12 cellular contexts compared by ENCODE assay signal in the genomic region with DNA sequence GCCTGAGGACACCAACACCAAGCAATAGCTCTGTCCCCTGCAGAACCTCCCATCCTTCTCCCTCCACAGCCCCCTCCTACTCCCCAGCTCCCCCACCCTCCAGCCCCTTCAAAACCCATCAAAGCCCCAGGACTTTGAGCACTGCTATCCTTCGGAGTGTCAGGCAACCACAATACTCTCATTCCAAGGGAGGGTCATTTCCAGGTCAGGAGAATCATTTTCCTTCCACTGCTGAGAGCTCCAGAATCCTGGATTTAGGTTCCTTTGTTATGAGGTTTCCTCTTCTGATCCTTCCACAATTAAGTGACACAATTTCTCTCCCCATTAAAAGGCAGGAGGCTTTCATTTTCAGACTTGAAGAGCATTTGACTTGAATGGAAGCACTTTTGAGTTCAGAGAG. TPM values are rescaled to one million over a fixed set of nuclear protein-coding genes. Genes with fewer than 3 reads are reported as not detected.
DNase-seq lines count a peak whose midpoint lies in the region; ATAC-seq, FAIRE-seq and TF ChIP-seq lines count a peak whose summit lies in the region.
"Had no signal": no experiment of that assay in that cellular context is flagged by ENCODE, and none has a peak within 500 bp of the region (broad histone marks: within the 10 kb centered on the region; RNA-seq: fewer than 3 reads in every experiment).

No MANE protein-coding gene starts in this region.

- H3K36me3 Mint-ChIP-seq in activated CD8-positive, alpha-beta memory T cell treated with anti-CD3 and anti-CD28 coated beads, Interleukin-2, amount 10 ng/mL, durations not matched to agents 7 days and 5 days, result peaks cover 7% of the 10 kb centered on the region
- H3K36me3 Mint-ChIP-seq in stimulated activated memory B cell treated with anti-CD40 and anti-IgM and Interleukin-4, amounts not matched to agents 10 μg/mL and 1 μg/mL and 100 μg/mL, for 72 hours, result no peaks in the 10 kb centered on the region

- FAIRE-seq in HepG2 (lab: Jason Lieb, UNC) (no peak), GM12892 (lab: Jason Lieb, UNC) (no peak)

- no peaks in the 10 kb centered on the region for H3K4me1 ChIP-seq in HepG2 (ENCODE audit: insufficient read depth, low read length)

- H3K4me2 ChIP-seq in HepG2 (ENCODE audit: low read depth, low read length), result no peak overlapping the region

- no peak for ATAC-seq in activated CD8-positive, alpha-beta memory T cell treated with anti-CD3 and anti-CD28 coated beads, Interleukin-2, amount 10 ng/mL, durations not matched to agents 7 days and 5 days
- ATAC-seq in stimulated activated memory B cell treated with anti-CD40 and anti-IgM and Interleukin-4, amounts not matched to agents 10 μg/mL and 1 μg/mL and 100 μg/mL, for 72 hours, result no peak
- ATAC-seq in HepG2, result no peak

- TF ChIP-seq EP300 in HepG2 (IDR thresholded peaks at IDR 0.05; ENCODE audit: low read depth in 2 of 2, low read length in 2 of 2) (no peak), HepG2 (CRISPR knock-in tag; IDR thresholded peaks at IDR 0.05; ENCODE audit: borderline replicate concordance) (no peak)

- no TSS peak for BruUV-seq in HepG2 (replicated peaks; lab: Mats Ljungman, UMichigan)

- no peaks in the 10 kb centered on the region for H3K36me3 ChIP-seq in HepG2 (replicated peaks in 1 of 2; ENCODE audit: control insufficient read depth in 1 of 2, insufficient read depth in 2 of 2, low read length in 2 of 2)

- H3K27ac ChIP-seq in HepG2 (ENCODE audit: extremely low read length, insufficient read depth, low read length), result no peak overlapping the region

- intact Hi-C loops in HepG2 (cut with micrococcal nuclease; ENCODE audit: unreplicated experiment), result no loop called here

- DNase-seq in activated CD8-positive, alpha-beta memory T cell treated with anti-CD3 and anti-CD28 coated beads, Interleukin-2, amount 10 ng/mL, durations not matched to agents 7 days and 5 days, result no peak
- no peak for DNase-seq in activated CD8-positive, alpha-beta memory T cell treated with anti-CD3 and anti-CD28 coated beads, Interleukin-2, amount 50 U/mL, for 4 hours
- DNase-seq in SW480 (ENCODE audit: low spot score) (peak; percentile 14), fibroblast of villous mesenchyme (ENCODE audit: low read depth) (peak; percentile 3), HepG2 (ENCODE audit: low spot score) (no peak), GM12892 (ENCODE audit: insufficient read length) (no peak), NCI-H2081 (lab: John Stamatoyannopoulos, UW) (no peak)
- DNase-seq: activated gamma-delta T cell, NCI-H510A, SW 1271 had no signal

- peak overlapping the region; percentile 63 for H3K4me3 Mint-ChIP-seq in activated CD8-positive, alpha-beta memory T cell treated with anti-CD3 and anti-CD28 coated beads, Interleukin-2, amount 10 ng/mL, durations not matched to agents 7 days and 5 days
- H3K4me3 Mint-ChIP-seq in stimulated activated memory B cell treated with anti-CD40 and anti-IgM and Interleukin-4, amounts not matched to agents 10 μg/mL and 1 μg/mL and 100 μg/mL, for 72 hours, result peak overlapping the region; percentile 43

- TF ChIP-seq POLR2A in HepG2 (IDR thresholded peaks at IDR 0.05; ENCODE audit: insufficient read depth in 1 of 2, low read depth in 2 of 2, low read length in 2 of 2), result no peak
- no peak for TF ChIP-seq POLR2A in GM12892 (IDR thresholded peaks at IDR 0.05; ENCODE audit: low read depth, low read length)

- no peak overlapping the region for H2AFZ ChIP-seq in HepG2 (ENCODE audit: low read length)

- TF ChIP-seq CTCF in fibroblast of villous mesenchyme (IDR thresholded peaks at IDR 0.05; ENCODE audit: insufficient read depth, low read depth, low read length), result no peak
- TF ChIP-seq CTCF in HepG2 (CRISPR knock-in tag; IDR thresholded peaks at IDR 0.05), result no peak

- POLR2A ChIA-PET in HepG2 (lab: Yijun Ruan, JAX), result no interaction called here

- peaks cover 36% of the 10 kb centered on the region for H3K4me1 Mint-ChIP-seq in activated CD8-positive, alpha-beta memory T cell treated with anti-CD3 and anti-CD28 coated beads, Interleukin-2, amount 10 ng/mL, durations not matched to agents 7 days and 5 days
- H3K4me1 Mint-ChIP-seq in stimulated activated memory B cell treated with anti-CD40 and anti-IgM and Interleukin-4, amounts not matched to agents 10 μg/mL and 1 μg/mL and 100 μg/mL, for 72 hours, result peaks cover 14% of the 10 kb centered on the region

- no peaks in the 10 kb centered on the region; a peak in 1 of 5 replicates for H3K27me3 ChIP-seq in HepG2 (ENCODE audit: control insufficient read depth in 1 of 2, insufficient read depth in 2 of 2, low read length in 2 of 2)

- 5% methylated on average over 1 of the region's 1 CpG for WGBS in HepG2 (ENCODE audit: low lambda C conversion rate)

- peak overlapping the region; percentile 53 for H3K27ac Mint-ChIP-seq in activated CD8-positive, alpha-beta memory T cell treated with anti-CD3 and anti-CD28 coated beads, Interleukin-2, amount 10 ng/mL, durations not matched to agents 7 days and 5 days
- peak overlapping the region; percentile 18 for H3K27ac Mint-ChIP-seq in stimulated activated memory B cell treated with anti-CD40 and anti-IgM and Interleukin-4, amounts not matched to agents 10 μg/mL and 1 μg/mL and 100 μg/mL, for 72 hours

- no peaks in the 10 kb centered on the region for H3K79me2 ChIP-seq in HepG2 (ENCODE audit: insufficient read depth, low read length)

- no peaks in the 10 kb centered on the region for H3K9me3 ChIP-seq in HepG2 (ENCODE audit: low read length)

- H3K4me3 ChIP-seq in fibroblast of villous mesenchyme (ENCODE audit: low read depth, low read length) (no peak overlapping the region), HepG2 (replicated peaks in 1 of 3; ENCODE audit: insufficient read depth in 1 of 3, low read depth in 2 of 3, low read length in 3 of 3) (no peak overlapping the region)

- TF ChIP-seq RAD21 in HepG2 (CRISPR knock-in tag; IDR thresholded peaks at IDR 0.05), result no peak

- H3K9me3 Mint-ChIP-seq in activated CD8-positive, alpha-beta memory T cell treated with anti-CD3 and anti-CD28 coated beads, Interleukin-2, amount 10 ng/mL, durations not matched to agents 7 days and 5 days (ENCODE audit: low read depth), result peaks cover 4% of the 10 kb centered on the region
- peaks cover 4% of the 10 kb centered on the region for H3K9me3 Mint-ChIP-seq in stimulated activated memory B cell treated with anti-CD40 and anti-IgM and Interleukin-4, amounts not matched to agents 10 μg/mL and 1 μg/mL and 100 μg/mL, for 72 hours

- no peak overlapping the region for H3K9ac ChIP-seq in HepG2 (ENCODE audit: insufficient read depth, low read depth, low read length)

- H4K20me1 ChIP-seq in HepG2 (ENCODE audit: insufficient read depth, low read length), result no peaks in the 10 kb centered on the region

- in situ Hi-C loops in HepG2 (cut with HindIII; ENCODE audit: extremely low pct_ligation_motif_present, low pct_unique_long_range_greater_than_20kb), result no loop called here

- H3K27me3 Mint-ChIP-seq in activated CD8-positive, alpha-beta memory T cell treated with anti-CD3 and anti-CD28 coated beads, Interleukin-2, amount 10 ng/mL, durations not matched to agents 7 days and 5 days, result peaks cover 3% of the 10 kb centered on the region
- H3K27me3 Mint-ChIP-seq in stimulated activated memory B cell treated with anti-CD40 and anti-IgM and Interleukin-4, amounts not matched to agents 10 μg/mL and 1 μg/mL and 100 μg/mL, for 72 hours, result peaks cover 33% of the 10 kb centered on the region

- CTCF ChIA-PET in activated CD8-positive, alpha-beta memory T cell treated with anti-CD3 and anti-CD28 coated beads, Interleukin-2, amount 10 ng/mL, durations not matched to agents 7 days and 5 days (lab: Charles Lee), result interaction anchor here (1.3 kb wide), 1 partner anchor 519 kb away, joined by 3 read pairs; no protein-coding TSS in a partner anchor
- CTCF ChIA-PET in HepG2 (lab: Yijun Ruan, JAX; ENCODE audit: low intra/inter-chr PET ratio, low total read pairs), result no interaction called here

TF ChIP-seq in HepG2, 621 proteins besides CTCF, POLR2A, EP300 and RAD21 (continues in another document):
- TF ChIP-seq RBM39 (IDR thresholded peaks at IDR 0.05; ENCODE audit: low read depth, low read length, poor library complexity, severe bottlenecking), result no peak

RNA-seq across cellular contexts. Expression of gene SPP2, which starts 24.4 kb away (rescaled TPM):
- not detected for total RNA-seq in activated CD8-positive, alpha-beta memory T cell treated with anti-CD3 and anti-CD28 coated beads, Interleukin-2, amount 10 ng/mL, durations not matched to agents 7 days and 5 days
- total RNA-seq in fibroblast of villous mesenchyme (not detected in 2 replicates), HepG2 (2016; rRNA removed; fragmentation: Illumina TruSeq; extraction: Trizol) (not detected in 2 replicates)
- total RNA-seq in HepG2 (2016; cell fraction: cytosol; rRNA removed; fragmentation: Illumina TruSeq; extraction: Trizol; ENCODE audit: low read depth), result not detected in 2 replicates
- total RNA-seq in HepG2 (2016; cell fraction: insoluble cytoplasmic fraction; rRNA removed; fragmentation: Illumina TruSeq; extraction: Trizol), result not detected in 2 replicates
- not detected in 2 replicates for total RNA-seq in HepG2 (2016; cell fraction: membrane; rRNA removed; fragmentation: Illumina TruSeq; extraction: Trizol)
- not detected in 2 replicates for total RNA-seq in HepG2 (2016; cell fraction: nucleus; rRNA removed; fragmentation: Illumina TruSeq; extraction: Trizol)
- not detected in 2 replicates for polyA plus RNA-seq in HepG2 (2011; rRNA removed)
- not detected in 2 replicates for polyA plus RNA-seq in HepG2 (2011; cell fraction: cytosol; rRNA removed)
- not detected in 2 replicates for polyA plus RNA-seq in HepG2 (2011; cell fraction: nucleus; rRNA removed)
- polyA plus RNA-seq in HepG2 (2012), result not detected in 2 replicates
- polyA plus RNA-seq in HepG2 (2016; cell fraction: cytosol; fragmentation: Illumina TruSeq; extraction: Trizol; ENCODE audit: low read depth), result not detected in 2 replicates
- polyA plus RNA-seq in HepG2 (2016; cell fraction: insoluble cytoplasmic fraction; fragmentation: Illumina TruSeq; extraction: Trizol; ENCODE audit: low read depth), result not detected in 2 replicates
- polyA plus RNA-seq in HepG2 (2016; cell fraction: membrane; fragmentation: Illumina TruSeq; extraction: Trizol; ENCODE audit: low read depth), result not detected in 2 replicates
- polyA plus RNA-seq in HepG2 (2016; cell fraction: nucleus; fragmentation: Illumina TruSeq; extraction: Trizol; ENCODE audit: insufficient read depth, low read depth), result not detected in 2 replicates
- polyA minus RNA-seq in HepG2 (2011; rRNA and poly(A)+ RNA removed; ENCODE audit: low replicate concordance), result not detected in 2 replicates
- not detected in 2 replicates for polyA minus RNA-seq in HepG2 (2011; cell fraction: cytosol; rRNA and poly(A)+ RNA removed)
- not detected in 2 replicates for polyA minus RNA-seq in HepG2 (2011; cell fraction: nucleus; rRNA and poly(A)+ RNA removed)
- not detected for polyA plus RNA-seq in GM12892 (2012; ENCODE audit: missing spikeins)
- total RNA-seq: kidney epithelial cell had no signal

Comparison
In these comparisons a context has a peak if more than half of its experiments do, and no peak if none do; other contexts are left out.
1. DNase-seq: peak in SW480 (single experiment) and fibroblast of villous mesenchyme (single experiment); none in activated CD8-positive, alpha-beta memory T cell treated with anti-CD3 and anti-CD28 coated beads, Interleukin-2, amount 10 ng/mL, durations not matched to agents 7 days and 5 days (single experiment), activated CD8-positive, alpha-beta memory T cell treated with anti-CD3 and anti-CD28 coated beads, Interleukin-2, amount 50 U/mL, for 4 hours (single experiment), HepG2 (single experiment), GM12892 (single experiment) and NCI-H2081 (0 of 2).